ENCODE assay signal across 8 cellular contexts in genomic region chr22:35150163-35151107, GRCh38.
DNase-seq lines count a peak whose midpoint lies in the region; ATAC-seq and TF ChIP-seq lines count a peak whose summit lies in the region.

No MANE protein-coding gene starts in this region.

- peak; percentile 87 for DNase-seq in MV-4-11 (lab: John Stamatoyannopoulos, UW)
- peak; percentile 78 for DNase-seq in activated CD4-positive, alpha-beta T cell treated with anti-CD3 and anti-CD28 coated beads for 48 hours
- peak; percentile 74 for DNase-seq in dermis blood vessel endothelial cell
- DNase-seq in medulla oblongata (ENCODE audit: extremely low spot score): peak; percentile 54
- DNase-seq in stimulated activated CD8-positive, alpha-beta memory T cell treated with anti-CD3 and anti-CD28 coated beads, Interleukin-4, amount 100 ng/mL, for 48 hours: peak; percentile 83

- H3K27ac ChIP-seq in 22Rv1: no peak overlapping the region

- peak; percentile 94 for TF ChIP-seq CTCF in 22Rv1 (IDR thresholded peaks at IDR 0.05)
- peak; percentile 88 for TF ChIP-seq CTCF in GM12872 (IDR thresholded peaks at IDR 0.05; ENCODE audit: insufficient read depth, low read depth, low read length)

- ATAC-seq in HG02973 (IDR thresholded peaks at IDR 0.05; ENCODE audit: unreplicated experiment): no peak
